ENCODE assay signal across 8 cellular contexts in the genomic region with DNA sequence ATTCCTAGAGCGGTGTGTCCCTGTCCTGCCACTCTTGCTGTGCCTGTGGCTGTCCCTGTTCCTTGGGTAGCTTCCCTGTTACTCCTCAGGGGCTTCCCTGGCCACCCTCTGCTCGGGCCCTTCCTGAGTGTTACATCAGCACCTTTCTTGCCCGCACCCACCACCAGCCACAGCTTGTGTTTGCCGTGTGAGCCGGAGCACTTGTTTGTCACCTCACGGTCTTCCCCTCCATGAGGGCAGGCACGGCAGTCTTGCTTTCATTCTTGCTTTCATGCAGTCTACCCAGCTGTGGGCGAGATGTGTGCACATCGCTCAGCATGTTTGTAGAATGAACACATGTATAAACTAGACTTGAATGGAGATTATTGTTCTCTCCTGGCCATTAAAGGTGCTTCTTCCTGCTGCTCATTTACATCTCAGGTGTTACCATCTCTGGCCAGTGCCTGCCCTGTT. TPM values are rescaled to one million over a fixed set of nuclear protein-coding genes. Genes with fewer than 3 reads are reported as not detected.
A peak's percentile ranks its signal among the peaks of the same experiment; 100 is the strongest.
DNase-seq lines count a peak whose midpoint lies in the region; ATAC-seq and TF ChIP-seq lines count a peak whose summit lies in the region.

No MANE protein-coding gene starts in this region.

- no peaks in the 10 kb centered on the region for H3K36me3 ChIP-seq in PC-3 (ENCODE audit: low read depth, low read length)
- no peaks in the 10 kb centered on the region for H3K36me3 ChIP-seq in body of pancreas (replicated peaks in 1 of 2; ENCODE audit: insufficient read depth in 1 of 2, low read depth in 2 of 2)

- no peak for TF ChIP-seq POLR2A in body of pancreas (IDR thresholded peaks at IDR 0.05)

- H3F3A ChIP-seq in PC-3 (ENCODE audit: low read length, unreplicated experiment), result no peaks in the 10 kb centered on the region

- POLR2A ChIA-PET in PC-3 (lab: Charles Lee; ENCODE audit: unreplicated experiment), result no interaction called here

- no peak overlapping the region for H3K27ac ChIP-seq in PC-3 (ENCODE audit: low read length)
- peak overlapping the region in 3 of 4 donors; percentile 23 to 64 (median 61) for H3K27ac ChIP-seq in body of pancreas

- no peak overlapping the region for H3K9ac ChIP-seq in PC-3 (ENCODE audit: low read length)

- peaks cover 10% of the 10 kb centered on the region for H3K4me1 ChIP-seq in PC-3 (ENCODE audit: insufficient read depth, low read length)
- H3K4me1 ChIP-seq in body of pancreas, result peaks cover 18% of the 10 kb centered on the region

- no peaks in the 10 kb centered on the region for H3K9me3 ChIP-seq in PC-3 (ENCODE audit: low read length)
- no peaks in the 10 kb centered on the region for H3K9me3 ChIP-seq in body of pancreas

- H3K9me2 ChIP-seq in PC-3 (replicated peaks; ENCODE audit: low read length), result no peaks in the 10 kb centered on the region

- no peaks in the 10 kb centered on the region for H4K20me1 ChIP-seq in PC-3 (ENCODE audit: low read length)

- ATAC-seq in GM18873 (IDR thresholded peaks at IDR 0.05; ENCODE audit: low FRiP score, unreplicated experiment), result peak; percentile 53
- peak; percentile 67 for ATAC-seq in HG02870 (IDR thresholded peaks at IDR 0.05; ENCODE audit: unreplicated experiment)
- peak; percentile 62 for ATAC-seq in PC-3
- peak; percentile 64 for ATAC-seq in body of pancreas

- H3K79me2 ChIP-seq in PC-3 (ENCODE audit: low read length), result peaks cover 90% of the 10 kb centered on the region

- no TSS peak for BruUV-seq in PC-3 (replicated peaks; lab: Mats Ljungman, UMichigan)

- WGBS in body of pancreas, 2 donors, result 59 to 60% methylated on average over 9 of the region's 9 CpGs

- H3K27me3 ChIP-seq in PC-3 (ENCODE audit: low read length), result no peaks in the 10 kb centered on the region
- no peaks in the 10 kb centered on the region for H3K27me3 ChIP-seq in body of pancreas

- DNase-seq in PC-3 (no peak), body of pancreas (peak in 3 of 4 donors; percentile 17 to 23 (median 20)), SIG-M5 (lab: John Stamatoyannopoulos, UW) (no peak), OCI-M2 (lab: John Stamatoyannopoulos, UW; ENCODE audit: unreplicated experiment) (no peak), NCI-H1105 treated with DMSO at 0.1 percent for 48 hours (lab: John Stamatoyannopoulos, UW) (no peak)
- peak; percentile 21 for DNase-seq in stimulated activated CD4-positive, alpha-beta T cell treated with anti-CD3 and anti-CD28 coated beads, Interleukin-2, amount 100 ng/mL, for 4 hours (ENCODE audit: low read depth)

- intact Hi-C loops in PC-3 (cut with micrococcal nuclease) (no loop called here), body of pancreas (cut with DNase I) (no loop called here)

- no peak for TF ChIP-seq CTCF in PC-3 (conservative IDR thresholded peaks at IDR 0.05; ENCODE audit: low read depth, low read length)
- no peak for TF ChIP-seq CTCF in body of pancreas (IDR thresholded peaks at IDR 0.05)

- no peak overlapping the region for H3K4me2 ChIP-seq in PC-3 (ENCODE audit: low read length)

- CTCF ChIA-PET in PC-3 (lab: Charles Lee), result no interaction called here

- no peak overlapping the region for H2AFZ ChIP-seq in PC-3 (ENCODE audit: low read length)

- H3K4me3 ChIP-seq in PC-3 (ENCODE audit: low read length), result no peak overlapping the region
- H3K4me3 ChIP-seq in body of pancreas, result no peak overlapping the region

RNA-seq across cellular contexts. Expression of gene TRAF3, which starts 42.0 kb away (rescaled TPM):
- total RNA-seq in PC-3 (2014; rRNA removed) (19.4 and 35.0 TPM in 2 replicates), body of pancreas (10 to 100 TPM; 10.4 to 22.7 TPM)

Comparison
In these comparisons a context has a peak if more than half of its experiments do, and no peak if none do; other contexts are left out.
1. DNase-seq: peak in body of pancreas (3 of 4) and stimulated activated CD4-positive, alpha-beta T cell treated with anti-CD3 and anti-CD28 coated beads, Interleukin-2, amount 100 ng/mL, for 4 hours (single experiment); none in PC-3 (single experiment), SIG-M5 (single experiment), OCI-M2 (single experiment) and NCI-H1105 treated with DMSO at 0.1 percent for 48 hours (single experiment).
2. Peak in every context shown above with its lines, with median percentiles within 50 percentile points of each other: ATAC-seq.